26 cellular contexts compared by ENCODE assay signal in genomic region chr1:221023482-221023881, GRCh38.
"Had no signal": no experiment of that assay in that cellular context is flagged by ENCODE, and none has a peak within 500 bp of the region (broad histone marks: within the 10 kb centered on the region; RNA-seq: fewer than 3 reads in every experiment).

No MANE protein-coding gene starts in this region.

- H3K36me3 ChIP-seq: colonic mucosa, esophagus squamous epithelium, gastrocnemius medialis, heart right ventricle, left lung, lower lobe of right lung had no signal

- H3K4me1 ChIP-seq: colonic mucosa, esophagus squamous epithelium, gastrocnemius medialis, lower lobe of right lung had no signal

- H3K4me3 ChIP-seq: colonic mucosa, esophagus squamous epithelium, gastrocnemius medialis, heart right ventricle, left lung, lower lobe of right lung, mucosa of descending colon had no signal

- DNase-seq: colonic mucosa; cortex of kidney; effector CD8-positive, alpha-beta T cell; effector memory CD8-positive, alpha-beta T cell; endodermal cell; erythroblast; esophagus squamous epithelium; foreskin fibroblast; foreskin melanocyte; gastrocnemius medialis; glutamatergic neuron; head of caudate nucleus; heart right ventricle; hippocampal formation; left cardiac atrium; left lung; left ventricle myocardium superior; lower lobe of right lung; mesenchymal stem cell; mucosa of descending colon; naive B cell had no signal

- H3K9me3 ChIP-seq: colonic mucosa, esophagus squamous epithelium, gastrocnemius medialis, heart right ventricle, left lung, lower lobe of right lung, mucosa of descending colon had no signal

- FAIRE-seq: endometrium, islet of Langerhans, keratinocyte had no signal

- H3K27me3 ChIP-seq: colonic mucosa, esophagus squamous epithelium, gastrocnemius medialis, left lung had no signal

- ATAC-seq: effector memory CD8-positive, alpha-beta T cell; esophagus mucosa; gastrocnemius medialis; heart right ventricle; left cardiac atrium; left lung; left ventricle myocardium superior; lower lobe of right lung; mucosa of descending colon had no signal

- H3K27ac ChIP-seq: colonic mucosa, epithelial cell of prostate, esophagus squamous epithelium, gastrocnemius medialis, heart right ventricle, left lung, lower lobe of right lung had no signal
